In the genomic region with DNA sequence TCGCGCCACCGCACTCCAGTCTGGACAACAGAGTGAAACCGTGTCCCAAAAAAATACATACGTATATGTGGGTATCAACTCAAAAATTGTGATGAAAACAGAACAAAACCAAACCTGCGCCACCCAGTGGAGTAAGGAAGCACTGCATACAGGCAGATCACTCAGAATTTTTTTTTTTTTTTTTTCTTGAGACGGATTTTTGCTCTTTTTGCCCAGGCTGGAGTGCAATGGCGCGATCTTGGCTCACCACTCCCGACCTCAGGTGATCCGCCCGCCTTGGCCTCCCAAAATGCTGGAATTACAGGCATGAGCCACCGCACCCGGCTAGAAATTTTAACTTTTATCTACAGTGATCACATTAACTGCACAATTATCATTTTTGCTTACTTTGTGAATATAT, we compare ENCODE assay signal across 8 cellular contexts. TPM values are rescaled to one million over a fixed set of nuclear protein-coding genes. Genes with fewer than 3 reads are reported as not detected.
DNase-seq lines count a peak whose midpoint lies in the region; ATAC-seq and TF ChIP-seq lines count a peak whose summit lies in the region.

No MANE protein-coding gene starts in this region.

- CTCF ChIA-PET in activated B cell treated with CpG ODN at 0.5 μM for 24 hours (lab: Charles Lee), result interaction anchor here (0.7 to 2.5 kb wide), 7 partner anchors 19 to 153 kb away, joined by 3 to 12 read pairs (median 3); partner anchors contain the start of gene STAM

- POLR2A ChIA-PET in activated B cell treated with CpG ODN at 0.5 μM for 24 hours (lab: Charles Lee), result interaction anchor here (0.7 to 0.9 kb wide), 2 partner anchors 99 to 100 kb away, joined by 3 to 5 read pairs; partner anchors contain the start of gene STAM

- DNase-seq in GM06990 (ENCODE audit: extremely low read depth, insufficient read length) (peak; percentile 38), activated B cell treated with CpG ODN at 0.5 μM for 24 hours (peak; percentile 45), cerebellum (ENCODE audit: low spot score) (peak; percentile 42), lower lobe of right lung (peak; percentile 70), GF-D8 (lab: John Stamatoyannopoulos, UW) (no peak)
- peak; percentile 15 for DNase-seq in stimulated activated CD8-positive, alpha-beta memory T cell treated with anti-CD3 and anti-CD28 coated beads, Interleukin-12 subunit alpha, Interleukin-12 subunit beta, amount 100 ng/mL, for 4 hours (ENCODE audit: low read depth)

- no peaks in the 10 kb centered on the region for H3K9me3 Mint-ChIP-seq in activated B cell treated with CpG ODN at 0.5 μM for 24 hours

- no peak for TF ChIP-seq EP300 in Ishikawa (IDR thresholded peaks at IDR 0.05; ENCODE audit: borderline replicate concordance)

- intact Hi-C loops in activated B cell treated with CpG ODN at 0.5 μM for 24 hours (cut with micrococcal nuclease) (loop anchor here (1.0 to 5.0 kb wide), 2 partner anchors 136 to 474 kb away; no protein-coding TSS in a partner anchor), lower lobe of right lung (cut with DNase I) (loop anchor here (10.0 kb wide), 1 partner anchor 138 kb away; no protein-coding TSS in a partner anchor)

- TF ChIP-seq CTCF in GM06990 (IDR thresholded peaks at IDR 0.05; ENCODE audit: insufficient read depth, low read length, poor library complexity, severe bottlenecking) (peak; percentile 80), activated B cell treated with CpG ODN at 0.5 μM for 24 hours (IDR thresholded peaks at IDR 0.05) (no peak), lower lobe of right lung (IDR thresholded peaks at IDR 0.05) (peak; percentile 84)

- H3K4me1 Mint-ChIP-seq in activated B cell treated with CpG ODN at 0.5 μM for 24 hours, result peaks cover 5% of the 10 kb centered on the region

- no peaks in the 10 kb centered on the region for H3K27me3 ChIP-seq in GM06990 (replicated peaks; ENCODE audit: control insufficient read depth, insufficient read depth, low read length)
- H3K27me3 ChIP-seq in lower lobe of right lung (ENCODE audit: low read depth), result no peaks in the 10 kb centered on the region

- H3K9me3 ChIP-seq in lower lobe of right lung, result no peaks in the 10 kb centered on the region

- ATAC-seq in activated B cell treated with CpG ODN at 0.5 μM for 24 hours (ENCODE audit: low read depth) (peak; percentile 57), lower lobe of right lung (peak; percentile 54 to 78), GM18520 (IDR thresholded peaks at IDR 0.05; ENCODE audit: unreplicated experiment) (no peak)

- H3K4me3 ChIP-seq in GM06990 (replicated peaks; ENCODE audit: low read depth, low read length), result peak overlapping the region; percentile 43; the same call in 1 of the 2 replicates
- H3K4me3 ChIP-seq in lower lobe of right lung, result no peak overlapping the region

- peaks cover 13% of the 10 kb centered on the region for H3K4me1 ChIP-seq in lower lobe of right lung

- H3K36me3 Mint-ChIP-seq in activated B cell treated with CpG ODN at 0.5 μM for 24 hours (ENCODE audit: low read depth), result no peaks in the 10 kb centered on the region

- H3K4me3 Mint-ChIP-seq in activated B cell treated with CpG ODN at 0.5 μM for 24 hours, result peak overlapping the region; percentile 24

- H3K36me3 ChIP-seq in GM06990 (ENCODE audit: control insufficient read depth, insufficient read depth, low read length) (no peaks in the 10 kb centered on the region), lower lobe of right lung (no peaks in the 10 kb centered on the region)

- TF ChIP-seq RAD21 in Ishikawa (IDR thresholded peaks at IDR 0.05; ENCODE audit: low read depth), result peak; percentile 53

- no peaks in the 10 kb centered on the region for H3K27me3 Mint-ChIP-seq in activated B cell treated with CpG ODN at 0.5 μM for 24 hours

- H3K27ac ChIP-seq in lower lobe of right lung, result no peak overlapping the region

- no peak overlapping the region for H3K27ac Mint-ChIP-seq in activated B cell treated with CpG ODN at 0.5 μM for 24 hours

TF ChIP-seq in Ishikawa, 13 proteins besides CTCF, POLR2A, EP300 and RAD21:
- no peak for TF ChIP-seq YY1 (IDR thresholded peaks at IDR 0.05; ENCODE audit: low read depth)
- no peak for TF ChIP-seq REST (IDR thresholded peaks at IDR 0.05; ENCODE audit: low read depth)
- TF ChIP-seq EGR1 (IDR thresholded peaks at IDR 0.05), result no peak
- no peak for TF ChIP-seq FOXM1 (IDR thresholded peaks at IDR 0.05; ENCODE audit: borderline replicate concordance, low read depth)
- no peak for TF ChIP-seq CREB1 (IDR thresholded peaks at IDR 0.05; ENCODE audit: low read depth)
- TF ChIP-seq TEAD4 (IDR thresholded peaks at IDR 0.05), result no peak
- TF ChIP-seq CEBPB (IDR thresholded peaks at IDR 0.05), result no peak

RNA-seq across cellular contexts. Expression of gene TMEM236, which starts 9.1 kb away (rescaled TPM):
- 0.09 and 0.10 TPM in 2 replicates for total RNA-seq in activated B cell treated with CpG ODN at 0.5 μM for 24 hours
- 0.18 TPM for total RNA-seq in cerebellum
- total RNA-seq in lower lobe of right lung, result 5.9 TPM
